Comparison of ENCODE assay signal across 21 cellular contexts in the genomic region with DNA sequence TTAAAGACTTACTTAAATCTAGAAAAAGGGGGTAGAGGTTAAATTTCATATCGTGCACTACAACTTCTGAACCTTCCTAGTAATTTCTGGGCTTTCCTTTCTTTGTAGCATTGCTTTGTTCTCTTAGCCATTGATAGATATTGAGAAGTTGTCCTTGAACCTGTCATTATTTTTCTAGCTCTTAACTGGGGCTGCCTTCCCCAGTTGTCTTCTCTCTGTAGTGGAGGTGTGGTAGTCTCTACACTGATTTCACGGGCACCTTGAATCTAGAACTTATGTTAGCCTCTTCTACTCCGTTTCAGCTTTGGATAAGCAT.
DNase-seq lines count a peak whose midpoint lies in the region; ATAC-seq and TF ChIP-seq lines count a peak whose summit lies in the region.
"Had no signal": no experiment of that assay in that cellular context is flagged by ENCODE, and none has a peak within 500 bp of the region (broad histone marks: within the 10 kb centered on the region; RNA-seq: fewer than 3 reads in every experiment).

No MANE protein-coding gene starts in this region.

- H3K27me3 Mint-ChIP-seq in activated CD8-positive, alpha-beta T cell treated with anti-CD3 and anti-CD28 coated beads for 36 hours, result no peaks in the 10 kb centered on the region
- no peaks in the 10 kb centered on the region for H3K27me3 Mint-ChIP-seq in activated CD8-positive, alpha-beta T cell treated with anti-CD3 and anti-CD28 coated beads, Interleukin-2, amount 10 ng/mL, durations not matched to agents 7 days and 5 days (ENCODE audit: low read depth)
- no peaks in the 10 kb centered on the region; the same call in none of the 2 replicates for H3K27me3 Mint-ChIP-seq in HFFc6 (ENCODE audit: insufficient read depth)
- no peaks in the 10 kb centered on the region for H3K27me3 Mint-ChIP-seq in activated naive CD8-positive, alpha-beta T cell treated with anti-CD3 and anti-CD28 coated beads for 36 hours
- H3K27me3 Mint-ChIP-seq: brain; stimulated activated memory B cell treated with anti-CD40 and anti-IgM and Interleukin-4, amounts not matched to agents 10 μg/mL and 1 μg/mL and 100 μg/mL, for 72 hours had no signal

- 67 to 88% (median 78%) methylated on average over 3 of the region's 3 CpGs for WGBS in spleen, 5 donors

- H3K27ac ChIP-seq in spleen, result peak overlapping the region in 6 of 8 donors; percentile 30 to 60 (median 54)
- H3K27ac ChIP-seq: A549, BLaER1, neural progenitor cell, transverse colon had no signal

- H3K9me3 ChIP-seq in spleen, result no peaks in the 10 kb centered on the region
- H3K9me3 ChIP-seq: A549, mucosa of descending colon, transverse colon had no signal

- H3K4me1 Mint-ChIP-seq in activated CD8-positive, alpha-beta T cell treated with anti-CD3 and anti-CD28 coated beads for 36 hours (ENCODE audit: low read depth), result peaks cover 44% of the 10 kb centered on the region
- peaks cover 30% of the 10 kb centered on the region for H3K4me1 Mint-ChIP-seq in activated CD8-positive, alpha-beta T cell treated with anti-CD3 and anti-CD28 coated beads, Interleukin-2, amount 10 ng/mL, durations not matched to agents 7 days and 5 days (ENCODE audit: low read depth)
- peaks cover 88% of the 10 kb centered on the region for H3K4me1 Mint-ChIP-seq in HFFc6 (ENCODE audit: low read depth)
- H3K4me1 Mint-ChIP-seq in activated naive CD8-positive, alpha-beta T cell treated with anti-CD3 and anti-CD28 coated beads for 36 hours, result peaks cover 37% of the 10 kb centered on the region
- H3K4me1 Mint-ChIP-seq: neural progenitor cell had no signal

- H3K9me3 Mint-ChIP-seq in activated CD8-positive, alpha-beta T cell treated with anti-CD3 and anti-CD28 coated beads for 36 hours, result no peaks in the 10 kb centered on the region
- H3K9me3 Mint-ChIP-seq in activated CD8-positive, alpha-beta T cell treated with anti-CD3 and anti-CD28 coated beads, Interleukin-2, amount 10 ng/mL, durations not matched to agents 7 days and 5 days (ENCODE audit: insufficient read depth), result no peaks in the 10 kb centered on the region
- H3K9me3 Mint-ChIP-seq in HFFc6, result no peaks in the 10 kb centered on the region
- H3K9me3 Mint-ChIP-seq in activated naive CD8-positive, alpha-beta T cell treated with anti-CD3 and anti-CD28 coated beads for 36 hours, result peaks cover 3% of the 10 kb centered on the region
- H3K9me3 Mint-ChIP-seq: brain; stimulated activated memory B cell treated with anti-CD40 and anti-IgM and Interleukin-4, amounts not matched to agents 10 μg/mL and 1 μg/mL and 100 μg/mL, for 72 hours had no signal

- peak overlapping the region; percentile 78 for H3K27ac Mint-ChIP-seq in activated CD8-positive, alpha-beta T cell treated with anti-CD3 and anti-CD28 coated beads for 36 hours
- no peak overlapping the region for H3K27ac Mint-ChIP-seq in activated CD8-positive, alpha-beta T cell treated with anti-CD3 and anti-CD28 coated beads, Interleukin-2, amount 10 ng/mL, durations not matched to agents 7 days and 5 days
- peak overlapping the region; percentile 53 for H3K27ac Mint-ChIP-seq in HFFc6
- peak overlapping the region; percentile 14 for H3K27ac Mint-ChIP-seq in activated naive CD8-positive, alpha-beta T cell treated with anti-CD3 and anti-CD28 coated beads for 36 hours
- H3K27ac Mint-ChIP-seq: neural progenitor cell; stimulated activated memory B cell treated with anti-CD40 and anti-IgM and Interleukin-4, amounts not matched to agents 10 μg/mL and 1 μg/mL and 100 μg/mL, for 72 hours had no signal

- H3K36me3 Mint-ChIP-seq in activated CD8-positive, alpha-beta T cell treated with anti-CD3 and anti-CD28 coated beads for 36 hours (ENCODE audit: low read depth), result peaks cover 15% of the 10 kb centered on the region
- H3K36me3 Mint-ChIP-seq in activated CD8-positive, alpha-beta T cell treated with anti-CD3 and anti-CD28 coated beads, Interleukin-2, amount 10 ng/mL, durations not matched to agents 7 days and 5 days (ENCODE audit: low read depth), result peaks cover 23% of the 10 kb centered on the region
- peaks cover 25% of the 10 kb centered on the region for H3K36me3 Mint-ChIP-seq in HFFc6 (ENCODE audit: low read depth)
- peaks cover 23% of the 10 kb centered on the region for H3K36me3 Mint-ChIP-seq in activated naive CD8-positive, alpha-beta T cell treated with anti-CD3 and anti-CD28 coated beads for 36 hours
- H3K36me3 Mint-ChIP-seq: brain had no signal

- intact Hi-C loops in activated CD8-positive, alpha-beta T cell treated with anti-CD3 and anti-CD28 coated beads for 36 hours (cut with micrococcal nuclease), result no loop called here
- intact Hi-C loops in spleen (cut with DNase I; ENCODE audit: low total_unique reads), result no loop called here

- H3K27me3 ChIP-seq in spleen (replicated peaks in 1 of 7), result no peaks in the 10 kb centered on the region
- H3K27me3 ChIP-seq: BLaER1, neural progenitor cell, transverse colon had no signal

- H3K4me3 Mint-ChIP-seq in activated CD8-positive, alpha-beta T cell treated with anti-CD3 and anti-CD28 coated beads for 36 hours, result no peak overlapping the region
- H3K4me3 Mint-ChIP-seq in activated CD8-positive, alpha-beta T cell treated with anti-CD3 and anti-CD28 coated beads, Interleukin-2, amount 10 ng/mL, durations not matched to agents 7 days and 5 days, result no peak overlapping the region
- no peak overlapping the region for H3K4me3 Mint-ChIP-seq in HFFc6
- H3K4me3 Mint-ChIP-seq in activated naive CD8-positive, alpha-beta T cell treated with anti-CD3 and anti-CD28 coated beads for 36 hours, result no peak overlapping the region
- H3K4me3 Mint-ChIP-seq: brain; neural progenitor cell; stimulated activated memory B cell treated with anti-CD40 and anti-IgM and Interleukin-4, amounts not matched to agents 10 μg/mL and 1 μg/mL and 100 μg/mL, for 72 hours had no signal

- DNase-seq in activated CD8-positive, alpha-beta T cell treated with anti-CD3 and anti-CD28 coated beads for 36 hours, result no peak
- DNase-seq in activated CD8-positive, alpha-beta T cell treated with anti-CD3 and anti-CD28 coated beads, Interleukin-2, amount 10 ng/mL, durations not matched to agents 7 days and 5 days, result no peak
- DNase-seq in HFFc6 (no peak), spleen (no peak), SK-N-DZ (ENCODE audit: low spot score) (no peak)
- no peak for DNase-seq in activated naive CD8-positive, alpha-beta T cell treated with anti-CD3 and anti-CD28 coated beads for 36 hours
- DNase-seq: activated CD8-positive, alpha-beta memory T cell treated with anti-CD3 and anti-CD28 coated beads for 24 hours; mucosa of descending colon; NCI-H1417 treated with DMSO at 0.1 percent for 48 hours; NCI-H510A; stimulated activated CD4-positive, alpha-beta T cell treated with anti-CD3 and anti-CD28 coated beads, Interleukin-2, amount 100 ng/mL, for 24 hours; transverse colon had no signal

- no peak for TF ChIP-seq POLR2A in spleen (IDR thresholded peaks at IDR 0.05)

- H3K4me3 ChIP-seq in spleen, result no peak overlapping the region
- H3K4me3 ChIP-seq: A549, BLaER1, mucosa of descending colon, neural progenitor cell, skin epidermis, transverse colon had no signal

- CTCF ChIA-PET in activated CD8-positive, alpha-beta T cell treated with anti-CD3 and anti-CD28 coated beads for 36 hours (lab: Charles Lee), result interaction anchor here (1.5 to 1.8 kb wide), 2 partner anchors 10 kb away, joined by 4 to 6 read pairs; no protein-coding TSS in a partner anchor
- CTCF ChIA-PET in activated CD8-positive, alpha-beta T cell treated with anti-CD3 and anti-CD28 coated beads, Interleukin-2, amount 10 ng/mL, durations not matched to agents 7 days and 5 days (lab: Charles Lee), result interaction anchor here (0.7 to 1.4 kb wide), 2 partner anchors 273 to 288 kb away, joined by 3 read pairs; no protein-coding TSS in a partner anchor

- peaks cover 0 to 8% (median 0%) of the 10 kb centered on the region in 6 donors for H3K36me3 ChIP-seq in spleen
- H3K36me3 ChIP-seq: BLaER1, neural progenitor cell, transverse colon had no signal

- TF ChIP-seq CTCF in activated CD8-positive, alpha-beta T cell treated with anti-CD3 and anti-CD28 coated beads for 36 hours (IDR thresholded peaks at IDR 0.05), result no peak
- TF ChIP-seq CTCF in HFFc6 (IDR thresholded peaks at IDR 0.05) (no peak), spleen (IDR thresholded peaks at IDR 0.05 in 8 of 11, conservative IDR thresholded peaks at IDR 0.05 in 3 of 11) (no peak)

- POLR2A ChIA-PET in activated CD8-positive, alpha-beta T cell treated with anti-CD3 and anti-CD28 coated beads for 36 hours (lab: Charles Lee), result interaction anchor here (0.8 kb wide), 1 partner anchor 39 kb away, joined by 4 read pairs; no protein-coding TSS in a partner anchor
- POLR2A ChIA-PET in activated CD8-positive, alpha-beta T cell treated with anti-CD3 and anti-CD28 coated beads, Interleukin-2, amount 10 ng/mL, durations not matched to agents 7 days and 5 days (lab: Charles Lee), result interaction anchor here (1.3 kb wide), 1 partner anchor 90 kb away, joined by 4 read pairs; no protein-coding TSS in a partner anchor

- peaks cover 0 to 76% (median 32%) of the 10 kb centered on the region in 6 donors for H3K4me1 ChIP-seq in spleen
- H3K4me1 ChIP-seq: A549, BLaER1 had no signal

- ATAC-seq in activated CD8-positive, alpha-beta T cell treated with anti-CD3 and anti-CD28 coated beads for 36 hours, result peak; percentile 27
- ATAC-seq in activated CD8-positive, alpha-beta T cell treated with anti-CD3 and anti-CD28 coated beads, Interleukin-2, amount 10 ng/mL, durations not matched to agents 7 days and 5 days, result no peak
- no peak for ATAC-seq in HG02884 (IDR thresholded peaks at IDR 0.05; ENCODE audit: unreplicated experiment)
- ATAC-seq in HG03565 (IDR thresholded peaks at IDR 0.05; ENCODE audit: unreplicated experiment), result no peak
- ATAC-seq: A549; mucosa of descending colon; SK-N-SH treated with all-trans-retinoic acid at 6 μM for 48 hours; stimulated activated memory B cell treated with anti-CD40 and anti-IgM and Interleukin-4, amounts not matched to agents 10 μg/mL and 1 μg/mL and 100 μg/mL, for 72 hours had no signal
